In the genomic region with DNA sequence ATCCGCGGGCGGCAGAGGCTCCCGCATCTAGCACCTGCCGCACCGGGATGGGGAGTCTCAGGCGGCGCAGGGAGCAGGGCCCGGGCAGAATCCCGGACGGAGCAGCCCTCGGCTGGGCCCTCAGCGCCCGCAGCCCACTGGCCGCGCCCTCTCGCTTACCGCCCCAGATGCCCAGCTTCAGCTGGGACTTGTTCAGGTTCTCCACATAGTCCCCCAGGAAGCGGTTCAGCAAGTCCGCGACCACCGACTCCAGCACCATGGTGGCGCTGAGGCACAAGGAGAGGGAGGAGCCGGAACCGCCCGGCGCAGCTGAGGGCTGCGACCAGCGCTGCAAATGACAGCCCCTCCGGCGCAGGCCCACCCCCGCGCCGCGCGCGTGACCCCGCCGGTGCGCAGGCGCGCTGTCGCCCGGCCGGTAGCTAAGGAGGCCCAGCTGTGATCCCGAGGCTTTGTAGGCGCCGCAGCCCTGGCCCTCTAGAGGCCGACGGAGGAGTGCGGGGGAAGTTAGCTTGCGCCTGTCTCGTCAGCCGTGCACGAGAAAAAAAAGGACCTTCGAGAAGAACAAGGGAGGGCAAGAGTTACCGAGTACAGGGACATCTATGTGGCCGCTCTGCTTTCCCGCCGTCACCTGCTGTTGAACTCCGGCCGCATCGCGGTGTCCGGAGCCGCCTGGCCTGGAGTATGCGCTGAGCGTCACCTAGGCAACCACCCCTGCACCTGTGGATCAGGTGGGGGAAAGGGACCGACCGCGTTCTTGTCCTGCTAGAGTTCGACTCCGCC, we compare ENCODE assay signal across 1 cellular context.
TF ChIP-seq lines count a peak whose summit lies in the region.

A gene with protein sequence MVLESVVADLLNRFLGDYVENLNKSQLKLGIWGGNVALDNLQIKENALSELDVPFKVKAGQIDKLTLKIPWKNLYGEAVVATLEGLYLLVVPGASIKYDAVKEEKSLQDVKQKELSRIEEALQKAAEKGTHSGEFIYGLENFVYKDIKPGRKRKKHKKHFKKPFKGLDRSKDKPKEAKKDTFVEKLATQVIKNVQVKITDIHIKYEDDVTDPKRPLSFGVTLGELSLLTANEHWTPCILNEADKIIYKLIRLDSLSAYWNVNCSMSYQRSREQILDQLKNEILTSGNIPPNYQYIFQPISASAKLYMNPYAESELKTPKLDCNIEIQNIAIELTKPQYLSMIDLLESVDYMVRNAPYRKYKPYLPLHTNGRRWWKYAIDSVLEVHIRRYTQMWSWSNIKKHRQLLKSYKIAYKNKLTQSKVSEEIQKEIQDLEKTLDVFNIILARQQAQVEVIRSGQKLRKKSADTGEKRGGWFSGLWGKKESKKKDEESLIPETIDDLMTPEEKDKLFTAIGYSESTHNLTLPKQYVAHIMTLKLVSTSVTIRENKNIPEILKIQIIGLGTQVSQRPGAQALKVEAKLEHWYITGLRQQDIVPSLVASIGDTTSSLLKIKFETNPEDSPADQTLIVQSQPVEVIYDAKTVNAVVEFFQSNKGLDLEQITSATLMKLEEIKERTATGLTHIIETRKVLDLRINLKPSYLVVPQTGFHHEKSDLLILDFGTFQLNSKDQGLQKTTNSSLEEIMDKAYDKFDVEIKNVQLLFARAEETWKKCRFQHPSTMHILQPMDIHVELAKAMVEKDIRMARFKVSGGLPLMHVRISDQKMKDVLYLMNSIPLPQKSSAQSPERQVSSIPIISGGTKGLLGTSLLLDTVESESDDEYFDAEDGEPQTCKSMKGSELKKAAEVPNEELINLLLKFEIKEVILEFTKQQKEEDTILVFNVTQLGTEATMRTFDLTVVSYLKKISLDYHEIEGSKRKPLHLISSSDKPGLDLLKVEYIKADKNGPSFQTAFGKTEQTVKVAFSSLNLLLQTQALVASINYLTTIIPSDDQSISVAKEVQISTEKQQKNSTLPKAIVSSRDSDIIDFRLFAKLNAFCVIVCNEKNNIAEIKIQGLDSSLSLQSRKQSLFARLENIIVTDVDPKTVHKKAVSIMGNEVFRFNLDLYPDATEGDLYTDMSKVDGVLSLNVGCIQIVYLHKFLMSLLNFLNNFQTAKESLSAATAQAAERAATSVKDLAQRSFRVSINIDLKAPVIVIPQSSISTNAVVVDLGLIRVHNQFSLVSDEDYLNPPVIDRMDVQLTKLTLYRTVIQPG (N-terminal part only) (minus strand): TSS at position 332 of the 780 bp plus-strand sequence. CDS start 73 bp downstream, at position 259.

TF ChIP-seq in K562, 482 proteins besides CTCF, POLR2A, EP300 and RAD21 (continued from another document and continues in another):
- TF ChIP-seq ZBTB2 (IDR thresholded peaks at IDR 0.05), result 0 out of 2 replicates have a peak, but pooled peaks have one; percentile 48
- TF ChIP-seq, protein P1, sequence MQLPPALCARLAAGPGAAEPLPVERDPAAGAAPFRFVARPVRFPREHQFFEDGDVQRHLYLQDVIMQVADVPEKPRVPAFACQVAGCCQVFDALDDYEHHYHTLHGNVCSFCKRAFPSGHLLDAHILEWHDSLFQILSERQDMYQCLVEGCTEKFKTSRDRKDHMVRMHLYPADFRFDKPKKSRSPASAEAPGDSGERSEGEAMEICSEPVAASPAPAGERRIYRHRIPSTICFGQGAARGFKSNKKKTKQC (CRISPR knock-in tag; IDR thresholded peaks at IDR 0.05), result no peak
- no peak for TF ChIP-seq NELFE (IDR thresholded peaks at IDR 0.05; ENCODE audit: insufficient read depth, insufficient read length)
- TF ChIP-seq MCM5 (IDR thresholded peaks at IDR 0.05; ENCODE audit: low read depth), result no peak
- TF ChIP-seq MCM7 (IDR thresholded peaks at IDR 0.05), result no peak
- TF ChIP-seq BDP1 (IDR thresholded peaks at IDR 0.05; ENCODE audit: insufficient read depth, insufficient read length), result no peak
- TF ChIP-seq U2AF2 (optimal IDR thresholded peaks at IDR 0.05; ENCODE audit: low read depth, low read length), result no peak
- TF ChIP-seq ZNF507 (tag; conservative IDR thresholded peaks at IDR 0.05), result no peak
- TF ChIP-seq SNIP1 (IDR thresholded peaks at IDR 0.05; ENCODE audit: low read depth), result no peak
- TF ChIP-seq EZH2 (IDR thresholded peaks at IDR 0.05; ENCODE audit: borderline replicate concordance, low read depth, low read length), result no peak
- TF ChIP-seq CTBP1 (IDR thresholded peaks at IDR 0.05; ENCODE audit: borderline replicate concordance), result peak; percentile 72
- TF ChIP-seq CBX5 (IDR thresholded peaks at IDR 0.05; ENCODE audit: borderline replicate concordance, low read depth), result no peak; the same call in 1 of the 2 replicates
- TF ChIP-seq CXXC5 (CRISPR knock-in tag; IDR thresholded peaks at IDR 0.05), result peak; percentile 92
- no peak for TF ChIP-seq PCBP2 (IDR thresholded peaks at IDR 0.05; ENCODE audit: low read depth, low read length, poor library complexity, severe bottlenecking)
- no peak for TF ChIP-seq ILK (tag; IDR thresholded peaks at IDR 0.05; ENCODE audit: borderline replicate concordance, low read depth)
- no peak for TF ChIP-seq TRIM25 (IDR thresholded peaks at IDR 0.05; ENCODE audit: borderline replicate concordance)
- TF ChIP-seq BMI1 (IDR thresholded peaks at IDR 0.05; ENCODE audit: low read length), result no peak
- TF ChIP-seq POLR3A (IDR thresholded peaks at IDR 0.05; ENCODE audit: borderline replicate concordance, extremely low read depth, insufficient read depth, insufficient read length), result no peak
- TF ChIP-seq, protein P2, sequence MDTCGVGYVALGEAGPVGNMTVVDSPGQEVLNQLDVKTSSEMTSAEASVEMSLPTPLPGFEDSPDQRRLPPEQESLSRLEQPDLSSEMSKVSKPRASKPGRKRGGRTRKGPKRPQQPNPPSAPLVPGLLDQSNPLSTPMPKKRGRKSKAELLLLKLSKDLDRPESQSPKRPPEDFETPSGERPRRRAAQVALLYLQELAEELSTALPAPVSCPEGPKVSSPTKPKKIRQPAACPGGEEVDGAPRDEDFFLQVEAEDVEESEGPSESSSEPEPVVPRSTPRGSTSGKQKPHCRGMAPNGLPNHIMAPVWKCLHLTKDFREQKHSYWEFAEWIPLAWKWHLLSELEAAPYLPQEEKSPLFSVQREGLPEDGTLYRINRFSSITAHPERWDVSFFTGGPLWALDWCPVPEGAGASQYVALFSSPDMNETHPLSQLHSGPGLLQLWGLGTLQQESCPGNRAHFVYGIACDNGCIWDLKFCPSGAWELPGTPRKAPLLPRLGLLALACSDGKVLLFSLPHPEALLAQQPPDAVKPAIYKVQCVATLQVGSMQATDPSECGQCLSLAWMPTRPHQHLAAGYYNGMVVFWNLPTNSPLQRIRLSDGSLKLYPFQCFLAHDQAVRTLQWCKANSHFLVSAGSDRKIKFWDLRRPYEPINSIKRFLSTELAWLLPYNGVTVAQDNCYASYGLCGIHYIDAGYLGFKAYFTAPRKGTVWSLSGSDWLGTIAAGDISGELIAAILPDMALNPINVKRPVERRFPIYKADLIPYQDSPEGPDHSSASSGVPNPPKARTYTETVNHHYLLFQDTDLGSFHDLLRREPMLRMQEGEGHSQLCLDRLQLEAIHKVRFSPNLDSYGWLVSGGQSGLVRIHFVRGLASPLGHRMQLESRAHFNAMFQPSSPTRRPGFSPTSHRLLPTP (IDR thresholded peaks at IDR 0.05; ENCODE audit: borderline replicate concordance, extremely low read depth, insufficient read length), result no peak
- no peak for TF ChIP-seq ZNF445 (CRISPR knock-in tag; IDR thresholded peaks at IDR 0.05; ENCODE audit: low read depth)
- TF ChIP-seq ARID3A (IDR thresholded peaks at IDR 0.05; ENCODE audit: borderline replicate concordance, low read depth, low read length), result no peak
- no peak for TF ChIP-seq ZNF75A (CRISPR knock-in tag; IDR thresholded peaks at IDR 0.05)
- TF ChIP-seq, protein P3, sequence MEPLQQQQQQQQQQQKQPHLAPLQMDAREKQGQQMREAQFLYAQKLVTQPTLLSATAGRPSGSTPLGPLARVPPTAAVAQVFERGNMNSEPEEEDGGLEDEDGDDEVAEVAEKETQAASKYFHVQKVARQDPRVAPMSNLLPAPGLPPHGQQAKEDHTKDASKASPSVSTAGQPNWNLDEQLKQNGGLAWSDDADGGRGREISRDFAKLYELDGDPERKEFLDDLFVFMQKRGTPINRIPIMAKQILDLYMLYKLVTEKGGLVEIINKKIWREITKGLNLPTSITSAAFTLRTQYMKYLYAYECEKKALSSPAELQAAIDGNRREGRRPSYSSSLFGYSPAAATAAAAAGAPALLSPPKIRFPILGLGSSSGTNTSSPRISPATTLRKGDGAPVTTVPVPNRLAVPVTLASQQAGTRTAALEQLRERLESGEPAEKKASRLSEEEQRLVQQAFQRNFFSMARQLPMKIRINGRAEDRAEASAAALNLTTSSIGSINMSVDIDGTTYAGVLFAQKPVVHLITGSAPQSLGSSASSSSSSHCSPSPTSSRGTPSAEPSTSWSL (CRISPR knock-in tag; IDR thresholded peaks at IDR 0.05; ENCODE audit: borderline replicate concordance), result no peak
- TF ChIP-seq HDAC1 (IDR thresholded peaks at IDR 0.05), result peak in 1 of 2 experiments; percentile 60; a peak in 2 of 4 replicates
- no peak for TF ChIP-seq TAL1 (IDR thresholded peaks at IDR 0.05)
- TF ChIP-seq, protein P4, sequence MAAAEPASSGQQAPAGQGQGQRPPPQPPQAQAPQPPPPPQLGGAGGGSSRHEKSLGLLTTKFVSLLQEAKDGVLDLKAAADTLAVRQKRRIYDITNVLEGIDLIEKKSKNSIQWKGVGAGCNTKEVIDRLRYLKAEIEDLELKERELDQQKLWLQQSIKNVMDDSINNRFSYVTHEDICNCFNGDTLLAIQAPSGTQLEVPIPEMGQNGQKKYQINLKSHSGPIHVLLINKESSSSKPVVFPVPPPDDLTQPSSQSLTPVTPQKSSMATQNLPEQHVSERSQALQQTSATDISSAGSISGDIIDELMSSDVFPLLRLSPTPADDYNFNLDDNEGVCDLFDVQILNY (CRISPR knock-in tag; IDR thresholded peaks at IDR 0.05), result no peak
- TF ChIP-seq ZNF449 (CRISPR knock-in tag; IDR thresholded peaks at IDR 0.05), result no peak
- TF ChIP-seq XRCC5 (IDR thresholded peaks at IDR 0.05; ENCODE audit: low read depth, low read length), result peak; percentile 89; the same call in 1 of the 2 replicates
- TF ChIP-seq, protein P5, sequence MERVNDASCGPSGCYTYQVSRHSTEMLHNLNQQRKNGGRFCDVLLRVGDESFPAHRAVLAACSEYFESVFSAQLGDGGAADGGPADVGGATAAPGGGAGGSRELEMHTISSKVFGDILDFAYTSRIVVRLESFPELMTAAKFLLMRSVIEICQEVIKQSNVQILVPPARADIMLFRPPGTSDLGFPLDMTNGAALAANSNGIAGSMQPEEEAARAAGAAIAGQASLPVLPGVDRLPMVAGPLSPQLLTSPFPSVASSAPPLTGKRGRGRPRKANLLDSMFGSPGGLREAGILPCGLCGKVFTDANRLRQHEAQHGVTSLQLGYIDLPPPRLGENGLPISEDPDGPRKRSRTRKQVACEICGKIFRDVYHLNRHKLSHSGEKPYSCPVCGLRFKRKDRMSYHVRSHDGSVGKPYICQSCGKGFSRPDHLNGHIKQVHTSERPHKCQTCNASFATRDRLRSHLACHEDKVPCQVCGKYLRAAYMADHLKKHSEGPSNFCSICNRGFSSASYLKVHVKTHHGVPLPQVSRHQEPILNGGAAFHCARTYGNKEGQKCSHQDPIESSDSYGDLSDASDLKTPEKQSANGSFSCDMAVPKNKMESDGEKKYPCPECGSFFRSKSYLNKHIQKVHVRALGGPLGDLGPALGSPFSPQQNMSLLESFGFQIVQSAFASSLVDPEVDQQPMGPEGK (CRISPR knock-in tag; IDR thresholded peaks at IDR 0.05; ENCODE audit: borderline replicate concordance), result no peak
- TF ChIP-seq CBX2 (IDR thresholded peaks at IDR 0.05; ENCODE audit: insufficient read depth, low read length, poor library complexity, severe bottlenecking), result no peak
